In the genomic region with DNA sequence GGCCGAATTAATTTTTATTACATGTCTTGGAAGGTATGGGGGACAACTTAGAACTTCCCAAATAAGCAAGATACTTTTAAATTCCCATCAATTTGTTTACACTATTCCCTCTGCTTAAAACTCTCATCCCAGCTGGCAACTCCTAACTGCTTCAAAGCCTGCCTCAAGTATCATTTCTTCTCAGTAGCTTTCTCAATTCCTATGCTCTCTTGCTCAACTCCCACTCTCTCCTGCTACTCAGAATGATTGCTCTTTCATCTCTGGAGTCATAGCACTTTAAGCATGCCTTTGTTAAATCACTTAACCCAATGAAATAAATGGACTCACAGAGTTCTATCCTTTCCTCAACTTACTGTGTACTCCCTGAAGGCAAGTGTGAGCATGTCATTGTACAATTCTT, we compare ENCODE assay signal across 2 cellular contexts. TPM values are rescaled to one million over a fixed set of nuclear protein-coding genes. Genes with fewer than 3 reads are reported as not detected.
"Had no signal": no experiment of that assay in that cellular context is flagged by ENCODE, and none has a peak within 500 bp of the region (broad histone marks: within the 10 kb centered on the region; RNA-seq: fewer than 3 reads in every experiment).

No MANE protein-coding gene starts in this region.

RNA-seq across cellular contexts. Expression of gene FAM72C, which starts 18.9 kb away (rescaled TPM):
- total RNA-seq: HT-29 had no signal
- polyA plus RNA-seq: IgD-negative memory B cell had no signal
